9 cellular contexts compared by ENCODE assay signal in genomic region chr1:203669739-203670138, GRCh38. TPM values are rescaled to one million over a fixed set of nuclear protein-coding genes. Genes with fewer than 3 reads are reported as not detected.
A peak's percentile ranks its signal among the peaks of the same experiment; 100 is the strongest.
DNase-seq lines count a peak whose midpoint lies in the region; ATAC-seq and TF ChIP-seq lines count a peak whose summit lies in the region.
"Had no signal": no experiment of that assay in that cellular context is flagged by ENCODE, and none has a peak within 500 bp of the region (broad histone marks: within the 10 kb centered on the region; RNA-seq: fewer than 3 reads in every experiment).

No MANE protein-coding gene starts in this region.

- H3K79me2 ChIP-seq in HCT116 (ENCODE audit: insufficient read depth, low read length): no peaks in the 10 kb centered on the region
- H3K79me2 ChIP-seq: parathyroid adenoma had no signal

- H3K4me3 ChIP-seq in HCT116 (replicated peaks in 1 of 2; ENCODE audit: low read depth in 1 of 2, low read length in 2 of 2) (no peak overlapping the region), subcutaneous abdominal adipose tissue (ENCODE audit: low read depth in 1 of 5, low read length in 5 of 5) (no peak overlapping the region)

- no peak for TF ChIP-seq POLR2A in HCT116 (IDR thresholded peaks at IDR 0.05; ENCODE audit: borderline replicate concordance, extremely low read depth, insufficient read depth, insufficient read length)

- DNase-seq in HCT116 (ENCODE audit: low read depth, low spot score) (peak; percentile 46), glutamatergic neuron (no peak), NCI-H1417 treated with DMSO at 0.1 percent for 48 hours (lab: John Stamatoyannopoulos, UW) (no peak)
- DNase-seq: NCI-H524 treated with DMSO at 0.1 percent for 48 hours had no signal

- H3K4me1 ChIP-seq in HCT116 (ENCODE audit: control insufficient read depth in 1 of 2, insufficient read depth in 2 of 2, low read length in 2 of 2) (peaks cover 14 to 46% of the 10 kb centered on the region in 2 experiments), subcutaneous abdominal adipose tissue (ENCODE audit: control insufficient read depth in 5 of 5, insufficient read depth in 5 of 5, low read length in 5 of 5) (peaks cover 39 to 88% (median 82%) of the 10 kb centered on the region in 5 donors)
- H3K4me1 ChIP-seq: parathyroid adenoma had no signal

- H3K4me3 Mint-ChIP-seq in activated T-helper 17 cell treated with anti-CD3 and anti-CD28 coated beads, Interleukin-2, amount 50 U/mL, for 72 hours: no peak overlapping the region
- H3K4me3 Mint-ChIP-seq in glutamatergic neuron (ENCODE audit: unreplicated experiment): peak overlapping the region; percentile 39

- H3K9me3 Mint-ChIP-seq in activated T-helper 17 cell treated with anti-CD3 and anti-CD28 coated beads, Interleukin-2, amount 50 U/mL, for 72 hours: no peaks in the 10 kb centered on the region
- peaks cover 2% of the 10 kb centered on the region for H3K9me3 Mint-ChIP-seq in glutamatergic neuron (ENCODE audit: unreplicated experiment)

- ATAC-seq in HCT116 (peak; percentile 37), HG03280 (IDR thresholded peaks at IDR 0.05; ENCODE audit: unreplicated experiment) (no peak), GM21576 (IDR thresholded peaks at IDR 0.05; ENCODE audit: unreplicated experiment) (no peak)
- no peak for ATAC-seq in activated T-helper 17 cell treated with anti-CD3 and anti-CD28 coated beads, Interleukin-2, amount 50 U/mL, for 72 hours (replicated peaks)

- H3K27me3 ChIP-seq in HCT116 (ENCODE audit: insufficient read depth, low read length) (no peaks in the 10 kb centered on the region), subcutaneous abdominal adipose tissue (ENCODE audit: control insufficient read depth in 5 of 5, insufficient read depth in 4 of 5, low read length in 5 of 5) (no peaks in the 10 kb centered on the region)

- RAD21 ChIA-PET in HCT116 (lab: Charles Lee; ENCODE audit: low non-redundant PET in 1 of 2, low total read pairs in 2 of 2, uncharacterized antibody in 2 of 2, unreplicated experiment in 2 of 2): no interaction called here

- peaks cover 65% of the 10 kb centered on the region for H3K4me1 Mint-ChIP-seq in activated T-helper 17 cell treated with anti-CD3 and anti-CD28 coated beads, Interleukin-2, amount 50 U/mL, for 72 hours
- peaks cover 30% of the 10 kb centered on the region for H3K4me1 Mint-ChIP-seq in glutamatergic neuron (ENCODE audit: low read depth, unreplicated experiment)

- H3K27me3 Mint-ChIP-seq in activated T-helper 17 cell treated with anti-CD3 and anti-CD28 coated beads, Interleukin-2, amount 50 U/mL, for 72 hours: no peaks in the 10 kb centered on the region
- H3K27me3 Mint-ChIP-seq in glutamatergic neuron (ENCODE audit: unreplicated experiment): peaks cover 6% of the 10 kb centered on the region

- peak overlapping the region; percentile 41 for H3K4me2 ChIP-seq in HCT116 (ENCODE audit: low read length)

- H3K36me3 Mint-ChIP-seq in activated T-helper 17 cell treated with anti-CD3 and anti-CD28 coated beads, Interleukin-2, amount 50 U/mL, for 72 hours (ENCODE audit: low read depth): peaks cover 54% of the 10 kb centered on the region
- no peaks in the 10 kb centered on the region for H3K36me3 Mint-ChIP-seq in glutamatergic neuron (ENCODE audit: unreplicated experiment)

- H4K20me1 ChIP-seq in HCT116 (ENCODE audit: insufficient read depth): no peaks in the 10 kb centered on the region

- H3K9ac ChIP-seq in HCT116 (ENCODE audit: low read length) (no peak overlapping the region), subcutaneous abdominal adipose tissue (ENCODE audit: low read length in 5 of 5) (no peak overlapping the region)
- H3K9ac ChIP-seq: parathyroid adenoma had no signal

- H3K36me3 ChIP-seq in HCT116 (ENCODE audit: control insufficient read depth in 1 of 2, insufficient read depth in 2 of 2, low read length in 2 of 2): no peaks in the 10 kb centered on the region
- peaks cover 0 to 13% (median 6%) of the 10 kb centered on the region in 5 donors for H3K36me3 ChIP-seq in subcutaneous abdominal adipose tissue (ENCODE audit: control insufficient read depth in 5 of 5, insufficient read depth in 5 of 5, low read length in 5 of 5)

- TF ChIP-seq CTCF in HCT116 (IDR thresholded peaks at IDR 0.05 in 2 of 3, conservative IDR thresholded peaks at IDR 0.05 in 1 of 3; ENCODE audit: borderline replicate concordance in 1 of 3, insufficient read depth in 1 of 3, low read depth in 2 of 3, low read length in 2 of 3) (no peak), glutamatergic neuron (IDR thresholded peaks at IDR 0.05; ENCODE audit: partially characterized antibody, unreplicated experiment) (no peak)

- POLR2A ChIA-PET in HCT116 (lab: Charles Lee): no interaction called here

- no peak overlapping the region for H2AFZ ChIP-seq in HCT116 (ENCODE audit: low read depth, low read length, poor library complexity, severe bottlenecking)
- H2AFZ ChIP-seq: parathyroid adenoma had no signal

- H3K9me3 ChIP-seq in HCT116 (ENCODE audit: control insufficient read depth in 1 of 2, insufficient read depth in 1 of 2, low read depth in 1 of 2, low read length in 2 of 2): no peaks in the 10 kb centered on the region
- no peaks in the 10 kb centered on the region for H3K9me3 ChIP-seq in subcutaneous abdominal adipose tissue (ENCODE audit: control insufficient read depth in 5 of 5, low read length in 5 of 5)

- no TSS peak for BruUV-seq in HCT116 (replicated peaks; lab: Mats Ljungman, UMichigan)

- no peak for TF ChIP-seq RAD21 in HCT116 (IDR thresholded peaks at IDR 0.05; ENCODE audit: low read depth)

- no peaks in the 10 kb centered on the region for H3K9me2 ChIP-seq in HCT116 (ENCODE audit: insufficient read depth)

- H3K27ac Mint-ChIP-seq in activated T-helper 17 cell treated with anti-CD3 and anti-CD28 coated beads, Interleukin-2, amount 50 U/mL, for 72 hours: peak overlapping the region; percentile 90
- H3K27ac Mint-ChIP-seq in glutamatergic neuron (ENCODE audit: unreplicated experiment): no peak overlapping the region

- intact Hi-C loops in HCT116 (cut with micrococcal nuclease): no loop called here

- H3K27ac ChIP-seq in HCT116 (ENCODE audit: low read depth, low read length) (no peak overlapping the region), subcutaneous abdominal adipose tissue (ENCODE audit: low read depth, low read length) (peak overlapping the region; percentile 97)
- H3K27ac ChIP-seq: parathyroid adenoma had no signal

- CTCF ChIA-PET in HCT116 (lab: Charles Lee): interaction anchor here (1.0 kb wide), 1 partner anchor 1138 kb away, joined by 3 read pairs; no protein-coding TSS in a partner anchor

TF ChIP-seq in HCT116, 20 proteins besides CTCF, POLR2A, EP300 and RAD21 (continues in another document):
- TF ChIP-seq TCF7L2 (IDR thresholded peaks at IDR 0.05; ENCODE audit: borderline replicate concordance, extremely low read depth, insufficient read depth, insufficient read length) (no peak), EZH2 (IDR thresholded peaks at IDR 0.05) (no peak), CEBPB (IDR thresholded peaks at IDR 0.05; ENCODE audit: low read depth) (no peak), SRF (IDR thresholded peaks at IDR 0.05; ENCODE audit: low read depth) (no peak), FOSL1 (IDR thresholded peaks at IDR 0.05; ENCODE audit: low read depth) (peak; percentile 51), ZNF274 (IDR thresholded peaks at IDR 0.05; ENCODE audit: low read depth, low read length) (no peak), ZFX (IDR thresholded peaks at IDR 0.05) (no peak), ELF1 (IDR thresholded peaks at IDR 0.05; ENCODE audit: borderline replicate concordance, low read depth) (no peak), EZH2phosphoT487 (IDR thresholded peaks at IDR 0.05; ENCODE audit: borderline replicate concordance) (no peak), SP1 (IDR thresholded peaks at IDR 0.05; ENCODE audit: low read depth) (no peak), EGR1 (IDR thresholded peaks at IDR 0.05; ENCODE audit: low read depth) (no peak), REST (IDR thresholded peaks at IDR 0.05; ENCODE audit: low read depth) (no peak), JUND (IDR thresholded peaks at IDR 0.05) (peak; percentile 44; the same call in 1 of the 2 replicates), MAX (IDR thresholded peaks at IDR 0.05) (no peak), ATF3 (IDR thresholded peaks at IDR 0.05) (no peak), SIN3A (IDR thresholded peaks at IDR 0.05; ENCODE audit: low read depth) (no peak)

RNA-seq across cellular contexts. Expression of gene ATP2B4, which starts 43.1 kb away (rescaled TPM):
- total RNA-seq in HCT116 (2021; ENCODE audit: unreplicated experiment) (37.1 TPM), glutamatergic neuron (ENCODE audit: unreplicated experiment) (17.4 TPM)
- 22.3 and 25.3 TPM in 2 replicates for polyA plus RNA-seq in HCT116 (2012)
- 100 to 1,000 TPM; 101 TPM for total RNA-seq in activated T-helper 17 cell treated with anti-CD3 and anti-CD28 coated beads, Interleukin-2, amount 50 U/mL, for 72 hours
